ENCODE assay signal across 10 cellular contexts in the genomic region with DNA sequence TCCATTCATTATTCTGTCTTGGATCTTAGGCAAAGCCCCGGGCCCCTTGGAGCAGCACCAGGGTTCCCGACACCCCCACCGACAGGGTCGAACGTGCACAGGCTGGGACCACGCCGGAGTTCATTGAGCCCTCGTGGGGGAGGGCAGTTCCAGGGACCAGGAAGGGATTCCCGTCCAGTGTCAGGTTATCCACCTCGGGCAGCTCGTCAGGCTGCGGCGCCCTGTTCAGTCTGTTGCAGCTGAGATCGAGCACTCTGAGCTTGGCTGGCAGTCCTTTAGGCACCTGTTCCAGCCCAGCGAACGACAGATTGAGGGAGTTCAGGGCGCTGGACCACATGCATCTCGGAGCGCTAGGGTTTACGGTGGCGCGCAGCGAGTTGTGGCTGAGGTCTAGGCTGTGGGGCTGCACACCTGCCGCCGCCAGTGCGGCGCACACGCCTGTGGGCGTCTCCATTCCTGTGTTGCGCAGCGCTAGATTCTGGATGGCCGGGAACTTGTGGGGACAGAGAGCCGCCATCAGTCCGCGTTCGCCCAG. TPM values are rescaled to one million over a fixed set of nuclear protein-coding genes. Genes with fewer than 3 reads are reported as not detected.
DNase-seq lines count a peak whose midpoint lies in the region; ATAC-seq and TF ChIP-seq lines count a peak whose summit lies in the region.
"Had no signal": no experiment of that assay in that cellular context is flagged by ENCODE, and none has a peak within 500 bp of the region (broad histone marks: within the 10 kb centered on the region; RNA-seq: fewer than 3 reads in every experiment).

No MANE protein-coding gene starts in this region.

- H3K27me3 ChIP-seq in esophagus squamous epithelium (no peaks in the 10 kb centered on the region), prostate gland (replicated peaks; ENCODE audit: insufficient read depth) (no peaks in the 10 kb centered on the region)

- H3K4me3 ChIP-seq in esophagus squamous epithelium (peak overlapping the region; percentile 48 to 70 (median 52)), prostate gland (peak overlapping the region; percentile 38 to 43)

- WGBS in esophagus squamous epithelium, 2 donors = 6 to 44% methylated on average over 12 to 14 of the region's 36 CpGs
- WGBS in prostate gland = 7% methylated on average over 33 of the region's 36 CpGs

- ATAC-seq in HG02973 (IDR thresholded peaks at IDR 0.05; ENCODE audit: unreplicated experiment) = peak; percentile 34

- intact Hi-C loops in esophagus squamous epithelium (cut with DNase I) = loop anchor here (10.0 kb wide), 1 partner anchor 257 kb away; no protein-coding TSS in a partner anchor
- intact Hi-C loops in prostate gland (cut with DNase I) = loop anchor here (10.0 kb wide), 1 partner anchor 257 kb away; no protein-coding TSS in a partner anchor
- intact Hi-C loops in posterior vena cava (cut with DNase I) = loop anchor here in 1 of 2 donors (10.0 kb wide), 1 partner anchor 67 kb away; the partner anchor contains the start of genes APBB3 and SLC35A4

- H3K36me3 ChIP-seq in esophagus squamous epithelium (no peaks in the 10 kb centered on the region), prostate gland (no peaks in the 10 kb centered on the region)

- TF ChIP-seq CTCF in esophagus squamous epithelium (IDR thresholded peaks at IDR 0.05) (no peak), prostate gland (IDR thresholded peaks at IDR 0.05) (no peak)

- TF ChIP-seq POLR2A in esophagus squamous epithelium (IDR thresholded peaks at IDR 0.05) (no peak), prostate gland (IDR thresholded peaks at IDR 0.05) (no peak)

- H3K27ac ChIP-seq in esophagus squamous epithelium (peak overlapping the region; percentile 68 to 88 (median 76)), prostate gland (peak overlapping the region; percentile 55 to 61)
- H3K27ac ChIP-seq: 22Rv1 had no signal

- peaks cover 6 to 37% (median 19%) of the 10 kb centered on the region in 3 donors for H3K4me1 ChIP-seq in esophagus squamous epithelium
- no peaks in the 10 kb centered on the region for H3K4me1 ChIP-seq in prostate gland (replicated peaks)

- H3K9me3 ChIP-seq in esophagus squamous epithelium = no peaks in the 10 kb centered on the region
- no peaks in the 10 kb centered on the region for H3K9me3 ChIP-seq in prostate gland

- DNase-seq in DMS 273 (lab: John Stamatoyannopoulos, UW; ENCODE audit: unreplicated experiment) (peak; percentile 52), DMS 273 treated with DMSO at 0.1 percent for 48 hours (lab: John Stamatoyannopoulos, UW) (no peak), esophagus squamous epithelium (lab: John Stamatoyannopoulos, UW) (no peak), prostate gland (ENCODE audit: low spot score) (no peak), globus pallidus (ENCODE audit: low spot score) (no peak), posterior vena cava (ENCODE audit: low spot score) (no peak)
- DNase-seq in activated CD4-positive, CD25-positive, alpha-beta regulatory T cell treated with anti-CD3 and anti-CD28 coated beads, Interleukin-2, amount 50 U/mL, for 72 hours = peak; percentile 42

RNA-seq across cellular contexts. Expression of gene CD14, which starts 1.1 kb away (rescaled TPM):
- total RNA-seq in esophagus squamous epithelium = 10 to 100 TPM in 3 of 4 donors, 1 to 10 TPM in 1; 7.6 to 58.1 (median 30.9) TPM
- total RNA-seq in prostate gland = 10 to 100 TPM; 22.9 to 56.5 TPM
- total RNA-seq in posterior vena cava = 10 to 100 TPM; 64.6 to 68.8 TPM
- total RNA-seq: SK-MEL-5 had no signal

RNA-seq across cellular contexts. Expression of gene TMCO6, which starts 7.4 kb away (rescaled TPM):
- total RNA-seq in esophagus squamous epithelium (10 to 100 TPM; 18.4 to 46.7 (median 28.2) TPM), prostate gland (100 to 1,000 TPM in 1 of 2 donors, 10 to 100 TPM in 1; 45.6 to 124 TPM), posterior vena cava (10 to 100 TPM in 1 of 2 donors, 1 to 10 TPM in 1; 6.6 to 11.2 TPM)

RNA-seq across cellular contexts. Expression of gene NDUFA2, which starts 15.5 kb away (rescaled TPM):
- 10 to 100 TPM; 31.3 to 56.3 (median 42.5) TPM for total RNA-seq in esophagus squamous epithelium
- total RNA-seq in prostate gland = 100 to 1,000 TPM in 1 of 2 donors, 10 to 100 TPM in 1; 91.2 to 117 TPM
- total RNA-seq in posterior vena cava = 10 to 100 TPM; 37.4 to 45.9 TPM

RNA-seq across cellular contexts. Expression of gene IK, which starts 15.7 kb away (rescaled TPM):
- total RNA-seq in esophagus squamous epithelium = 100 to 1,000 TPM in 1 of 4 donors, 10 to 100 TPM in 3; 44.9 to 110 (median 79.8) TPM
- 100 to 1,000 TPM; 127 to 145 TPM for total RNA-seq in prostate gland
- 10 to 100 TPM; 63.1 to 70.3 TPM for total RNA-seq in posterior vena cava

RNA-seq across cellular contexts. Expression of gene WDR55, which starts 32.8 kb away (rescaled TPM):
- total RNA-seq in esophagus squamous epithelium (10 to 100 TPM; 24.2 to 29.5 (median 25.4) TPM), prostate gland (10 to 100 TPM; 23.2 to 26.2 TPM), posterior vena cava (10 to 100 TPM; 13.0 to 14.9 TPM)

Comparison
In these comparisons a context has a peak if more than half of its experiments do, and no peak if none do; other contexts are left out.
1. DNase-seq: peak in DMS 273 (single experiment) and activated CD4-positive, CD25-positive, alpha-beta regulatory T cell treated with anti-CD3 and anti-CD28 coated beads, Interleukin-2, amount 50 U/mL, for 72 hours (single experiment); none in DMS 273 treated with DMSO at 0.1 percent for 48 hours (single experiment), esophagus squamous epithelium (single experiment), prostate gland (single experiment), globus pallidus (single experiment) and posterior vena cava (single experiment).